2 cellular contexts compared by ENCODE assay signal in the genomic region with DNA sequence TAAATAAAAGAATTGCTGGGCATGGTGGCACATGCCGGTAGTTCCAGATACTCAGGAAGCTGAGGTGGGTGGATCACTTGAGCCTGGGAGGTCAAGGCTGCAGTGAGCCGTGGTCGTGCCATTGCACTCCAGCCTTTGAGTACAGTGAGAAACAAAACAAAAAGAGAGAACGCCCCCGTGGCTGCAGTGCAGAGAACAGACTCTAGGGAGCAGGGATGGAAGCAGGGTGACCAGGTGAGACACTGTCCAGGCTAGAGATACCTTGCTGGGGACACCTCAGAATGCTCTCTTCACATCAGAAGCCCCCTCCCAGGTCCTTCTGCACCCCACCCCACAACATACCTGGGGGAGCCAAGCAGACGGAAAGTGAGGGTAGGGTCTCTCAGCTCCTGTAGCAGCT.
TF ChIP-seq lines count a peak whose summit lies in the region.

No MANE protein-coding gene starts in this region.

TF ChIP-seq in HepG2, 621 proteins besides CTCF, POLR2A, EP300 and RAD21:
- TF ChIP-seq NRL (CRISPR knock-in tag; IDR thresholded peaks at IDR 0.05; ENCODE audit: borderline replicate concordance) (no peak), RARG (CRISPR knock-in tag; IDR thresholded peaks at IDR 0.05; ENCODE audit: low read depth) (no peak), ZNF839 (CRISPR knock-in tag; IDR thresholded peaks at IDR 0.05; ENCODE audit: borderline replicate concordance) (no peak), STAG1 (CRISPR knock-in tag; IDR thresholded peaks at IDR 0.05) (peak; percentile 7; the same call in 1 of the 2 replicates)

TF ChIP-seq in WTC11, 78 proteins besides CTCF, POLR2A, EP300 and RAD21:
- TF ChIP-seq NFE2L1 (CRISPR knock-in tag; IDR thresholded peaks at IDR 0.05) (no peak), SMAD3 (CRISPR knock-in tag; IDR thresholded peaks at IDR 0.05; ENCODE audit: borderline replicate concordance) (no peak), CREB1 (CRISPR knock-in tag; IDR thresholded peaks at IDR 0.05) (no peak), TCF7 (CRISPR knock-in tag; IDR thresholded peaks at IDR 0.05; ENCODE audit: low read depth) (no peak), NR1H2 (CRISPR knock-in tag; IDR thresholded peaks at IDR 0.05) (no peak), TEAD4 (CRISPR knock-in tag; IDR thresholded peaks at IDR 0.05) (no peak), NR3C1 (CRISPR knock-in tag; conservative IDR thresholded peaks at IDR 0.05; ENCODE audit: low read depth) (no peak), SP1 (CRISPR knock-in tag; conservative IDR thresholded peaks at IDR 0.05) (no peak), JAZF1 (CRISPR knock-in tag; IDR thresholded peaks at IDR 0.05) (no peak), MXD4 (CRISPR knock-in tag; IDR thresholded peaks at IDR 0.05; ENCODE audit: borderline replicate concordance) (no peak), ZNF317 (CRISPR knock-in tag; IDR thresholded peaks at IDR 0.05; ENCODE audit: borderline replicate concordance, low read depth) (no peak), FOXJ3 (CRISPR knock-in tag; IDR thresholded peaks at IDR 0.05; ENCODE audit: borderline replicate concordance) (no peak)
- TF ChIP-seq, protein P1, sequence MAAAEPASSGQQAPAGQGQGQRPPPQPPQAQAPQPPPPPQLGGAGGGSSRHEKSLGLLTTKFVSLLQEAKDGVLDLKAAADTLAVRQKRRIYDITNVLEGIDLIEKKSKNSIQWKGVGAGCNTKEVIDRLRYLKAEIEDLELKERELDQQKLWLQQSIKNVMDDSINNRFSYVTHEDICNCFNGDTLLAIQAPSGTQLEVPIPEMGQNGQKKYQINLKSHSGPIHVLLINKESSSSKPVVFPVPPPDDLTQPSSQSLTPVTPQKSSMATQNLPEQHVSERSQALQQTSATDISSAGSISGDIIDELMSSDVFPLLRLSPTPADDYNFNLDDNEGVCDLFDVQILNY (CRISPR knock-in tag; IDR thresholded peaks at IDR 0.05): no peak
- TF ChIP-seq, protein P2, sequence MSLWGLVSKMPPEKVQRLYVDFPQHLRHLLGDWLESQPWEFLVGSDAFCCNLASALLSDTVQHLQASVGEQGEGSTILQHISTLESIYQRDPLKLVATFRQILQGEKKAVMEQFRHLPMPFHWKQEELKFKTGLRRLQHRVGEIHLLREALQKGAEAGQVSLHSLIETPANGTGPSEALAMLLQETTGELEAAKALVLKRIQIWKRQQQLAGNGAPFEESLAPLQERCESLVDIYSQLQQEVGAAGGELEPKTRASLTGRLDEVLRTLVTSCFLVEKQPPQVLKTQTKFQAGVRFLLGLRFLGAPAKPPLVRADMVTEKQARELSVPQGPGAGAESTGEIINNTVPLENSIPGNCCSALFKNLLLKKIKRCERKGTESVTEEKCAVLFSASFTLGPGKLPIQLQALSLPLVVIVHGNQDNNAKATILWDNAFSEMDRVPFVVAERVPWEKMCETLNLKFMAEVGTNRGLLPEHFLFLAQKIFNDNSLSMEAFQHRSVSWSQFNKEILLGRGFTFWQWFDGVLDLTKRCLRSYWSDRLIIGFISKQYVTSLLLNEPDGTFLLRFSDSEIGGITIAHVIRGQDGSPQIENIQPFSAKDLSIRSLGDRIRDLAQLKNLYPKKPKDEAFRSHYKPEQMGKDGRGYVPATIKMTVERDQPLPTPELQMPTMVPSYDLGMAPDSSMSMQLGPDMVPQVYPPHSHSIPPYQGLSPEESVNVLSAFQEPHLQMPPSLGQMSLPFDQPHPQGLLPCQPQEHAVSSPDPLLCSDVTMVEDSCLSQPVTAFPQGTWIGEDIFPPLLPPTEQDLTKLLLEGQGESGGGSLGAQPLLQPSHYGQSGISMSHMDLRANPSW (CRISPR knock-in tag; conservative IDR thresholded peaks at IDR 0.05; ENCODE audit: low read depth): no peak
- TF ChIP-seq, protein P3, sequence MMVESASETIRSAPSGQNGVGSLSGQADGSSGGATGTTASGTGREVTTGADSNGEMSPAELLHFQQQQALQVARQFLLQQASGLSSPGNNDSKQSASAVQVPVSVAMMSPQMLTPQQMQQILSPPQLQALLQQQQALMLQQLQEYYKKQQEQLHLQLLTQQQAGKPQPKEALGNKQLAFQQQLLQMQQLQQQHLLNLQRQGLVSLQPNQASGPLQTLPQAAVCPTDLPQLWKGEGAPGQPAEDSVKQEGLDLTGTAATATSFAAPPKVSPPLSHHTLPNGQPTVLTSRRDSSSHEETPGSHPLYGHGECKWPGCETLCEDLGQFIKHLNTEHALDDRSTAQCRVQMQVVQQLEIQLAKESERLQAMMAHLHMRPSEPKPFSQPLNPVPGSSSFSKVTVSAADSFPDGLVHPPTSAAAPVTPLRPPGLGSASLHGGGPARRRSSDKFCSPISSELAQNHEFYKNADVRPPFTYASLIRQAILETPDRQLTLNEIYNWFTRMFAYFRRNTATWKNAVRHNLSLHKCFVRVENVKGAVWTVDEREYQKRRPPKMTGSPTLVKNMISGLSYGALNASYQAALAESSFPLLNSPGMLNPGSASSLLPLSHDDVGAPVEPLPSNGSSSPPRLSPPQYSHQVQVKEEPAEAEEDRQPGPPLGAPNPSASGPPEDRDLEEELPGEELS (CRISPR knock-in tag; IDR thresholded peaks at IDR 0.05): no peak
- TF ChIP-seq, protein P4, sequence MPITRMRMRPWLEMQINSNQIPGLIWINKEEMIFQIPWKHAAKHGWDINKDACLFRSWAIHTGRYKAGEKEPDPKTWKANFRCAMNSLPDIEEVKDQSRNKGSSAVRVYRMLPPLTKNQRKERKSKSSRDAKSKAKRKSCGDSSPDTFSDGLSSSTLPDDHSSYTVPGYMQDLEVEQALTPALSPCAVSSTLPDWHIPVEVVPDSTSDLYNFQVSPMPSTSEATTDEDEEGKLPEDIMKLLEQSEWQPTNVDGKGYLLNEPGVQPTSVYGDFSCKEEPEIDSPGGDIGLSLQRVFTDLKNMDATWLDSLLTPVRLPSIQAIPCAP (CRISPR knock-in tag; IDR thresholded peaks at IDR 0.05): no peak
- TF ChIP-seq, protein P5, sequence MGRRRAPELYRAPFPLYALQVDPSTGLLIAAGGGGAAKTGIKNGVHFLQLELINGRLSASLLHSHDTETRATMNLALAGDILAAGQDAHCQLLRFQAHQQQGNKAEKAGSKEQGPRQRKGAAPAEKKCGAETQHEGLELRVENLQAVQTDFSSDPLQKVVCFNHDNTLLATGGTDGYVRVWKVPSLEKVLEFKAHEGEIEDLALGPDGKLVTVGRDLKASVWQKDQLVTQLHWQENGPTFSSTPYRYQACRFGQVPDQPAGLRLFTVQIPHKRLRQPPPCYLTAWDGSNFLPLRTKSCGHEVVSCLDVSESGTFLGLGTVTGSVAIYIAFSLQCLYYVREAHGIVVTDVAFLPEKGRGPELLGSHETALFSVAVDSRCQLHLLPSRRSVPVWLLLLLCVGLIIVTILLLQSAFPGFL (CRISPR knock-in tag; IDR thresholded peaks at IDR 0.05; ENCODE audit: borderline replicate concordance): no peak
- TF ChIP-seq, protein P6, sequence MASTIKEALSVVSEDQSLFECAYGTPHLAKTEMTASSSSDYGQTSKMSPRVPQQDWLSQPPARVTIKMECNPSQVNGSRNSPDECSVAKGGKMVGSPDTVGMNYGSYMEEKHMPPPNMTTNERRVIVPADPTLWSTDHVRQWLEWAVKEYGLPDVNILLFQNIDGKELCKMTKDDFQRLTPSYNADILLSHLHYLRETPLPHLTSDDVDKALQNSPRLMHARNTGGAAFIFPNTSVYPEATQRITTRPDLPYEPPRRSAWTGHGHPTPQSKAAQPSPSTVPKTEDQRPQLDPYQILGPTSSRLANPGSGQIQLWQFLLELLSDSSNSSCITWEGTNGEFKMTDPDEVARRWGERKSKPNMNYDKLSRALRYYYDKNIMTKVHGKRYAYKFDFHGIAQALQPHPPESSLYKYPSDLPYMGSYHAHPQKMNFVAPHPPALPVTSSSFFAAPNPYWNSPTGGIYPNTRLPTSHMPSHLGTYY (CRISPR knock-in tag; IDR thresholded peaks at IDR 0.05): no peak
- TF ChIP-seq, protein P7, sequence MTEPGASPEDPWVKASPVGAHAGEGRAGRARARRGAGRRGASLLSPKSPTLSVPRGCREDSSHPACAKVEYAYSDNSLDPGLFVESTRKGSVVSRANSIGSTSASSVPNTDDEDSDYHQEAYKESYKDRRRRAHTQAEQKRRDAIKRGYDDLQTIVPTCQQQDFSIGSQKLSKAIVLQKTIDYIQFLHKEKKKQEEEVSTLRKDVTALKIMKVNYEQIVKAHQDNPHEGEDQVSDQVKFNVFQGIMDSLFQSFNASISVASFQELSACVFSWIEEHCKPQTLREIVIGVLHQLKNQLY (CRISPR knock-in tag; IDR thresholded peaks at IDR 0.05): no peak
- TF ChIP-seq, protein P8, sequence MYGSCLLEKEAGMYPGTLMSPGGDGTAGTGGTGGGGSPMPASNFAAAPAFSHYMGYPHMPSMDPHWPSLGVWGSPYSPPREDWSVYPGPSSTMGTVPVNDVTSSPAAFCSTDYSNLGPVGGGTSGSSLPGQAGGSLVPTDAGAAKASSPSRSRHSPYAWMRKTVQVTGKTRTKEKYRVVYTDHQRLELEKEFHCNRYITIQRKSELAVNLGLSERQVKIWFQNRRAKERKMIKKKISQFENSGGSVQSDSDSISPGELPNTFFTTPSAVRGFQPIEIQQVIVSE (CRISPR knock-in tag; IDR thresholded peaks at IDR 0.05; ENCODE audit: borderline replicate concordance): no peak
